16 cellular contexts compared by ENCODE assay signal in genomic region chr7:2699289-2699620, GRCh38. TPM values are rescaled to one million over a fixed set of nuclear protein-coding genes. Genes with fewer than 3 reads are reported as not detected.
DNase-seq lines count a peak whose midpoint lies in the region; ATAC-seq and TF ChIP-seq lines count a peak whose summit lies in the region.
"Had no signal": no experiment of that assay in that cellular context is flagged by ENCODE, and none has a peak within 500 bp of the region (broad histone marks: within the 10 kb centered on the region; RNA-seq: fewer than 3 reads in every experiment).

No MANE protein-coding gene starts in this region.

- no peak for ATAC-seq in activated CD8-positive, alpha-beta T cell treated with anti-CD3 and anti-CD28 coated beads for 36 hours
- no peak for ATAC-seq in natural killer cell

- peaks cover 24% of the 10 kb centered on the region for H3K4me1 Mint-ChIP-seq in T-helper 2 cell treated with Interferon-gamma antibody and Interleukin-4, amounts not matched to agents 5 μg/mL and 100 μg/mL, for 36 hours (ENCODE audit: low read depth)
- peaks cover 23% of the 10 kb centered on the region for H3K4me1 Mint-ChIP-seq in activated CD8-positive, alpha-beta T cell treated with anti-CD3 and anti-CD28 coated beads for 36 hours (ENCODE audit: low read depth)
- peaks cover 24 to 35% of the 10 kb centered on the region in 2 donors for H3K4me1 Mint-ChIP-seq in natural killer cell

- POLR2A ChIA-PET in activated CD8-positive, alpha-beta T cell treated with anti-CD3 and anti-CD28 coated beads for 36 hours (lab: Charles Lee), result interaction anchor here (0.8 to 3.2 kb wide), 4 partner anchors 11 to 28 kb away, joined by 3 to 17 read pairs (median 4); no protein-coding TSS in a partner anchor

- in situ Hi-C loops in GM18951 (cut with MboI; ENCODE audit: low sequenced_read_pairs, unreplicated experiment), result no loop called here

- CTCF ChIA-PET in activated CD8-positive, alpha-beta T cell treated with anti-CD3 and anti-CD28 coated beads for 36 hours (lab: Charles Lee), result interaction anchor here (0.9 to 6.3 kb wide), 13 partner anchors 9 to 248 kb away, joined by 3 to 92 read pairs (median 5); no protein-coding TSS in a partner anchor

- H3K27ac Mint-ChIP-seq in T-helper 2 cell treated with Interferon-gamma antibody and Interleukin-4, amounts not matched to agents 5 μg/mL and 100 μg/mL, for 36 hours, result peak overlapping the region; percentile 86
- peak overlapping the region; percentile 54 for H3K27ac Mint-ChIP-seq in activated CD8-positive, alpha-beta T cell treated with anti-CD3 and anti-CD28 coated beads for 36 hours
- peak overlapping the region; percentile 70 to 77 for H3K27ac Mint-ChIP-seq in natural killer cell

- no peak for TF ChIP-seq CTCF in activated CD8-positive, alpha-beta T cell treated with anti-CD3 and anti-CD28 coated beads for 36 hours (IDR thresholded peaks at IDR 0.05)
- no peak for TF ChIP-seq CTCF in natural killer cell (IDR thresholded peaks at IDR 0.05)

- no peaks in the 10 kb centered on the region for H3K9me3 Mint-ChIP-seq in T-helper 2 cell treated with Interferon-gamma antibody and Interleukin-4, amounts not matched to agents 5 μg/mL and 100 μg/mL, for 36 hours
- H3K9me3 Mint-ChIP-seq in activated CD8-positive, alpha-beta T cell treated with anti-CD3 and anti-CD28 coated beads for 36 hours, result no peaks in the 10 kb centered on the region
- no peaks in the 10 kb centered on the region for H3K9me3 Mint-ChIP-seq in natural killer cell

- DNase-seq in T-helper 2 cell treated with Interferon-gamma antibody and Interleukin-4, amounts not matched to agents 5 μg/mL and 100 μg/mL, for 36 hours (ENCODE audit: low spot score), result no peak
- DNase-seq in T-helper 2 cell, result no peak
- no peak for DNase-seq in activated CD8-positive, alpha-beta T cell treated with anti-CD3 and anti-CD28 coated beads for 36 hours
- DNase-seq in natural killer cell, result no peak
- no peak for DNase-seq in activated CD4-positive, CD25-positive, alpha-beta regulatory T cell treated with anti-CD3 and anti-CD28 coated beads, Interleukin-2, amount 50 U/mL, for 72 hours
- DNase-seq in NCI-H1105 treated with DMSO at 0.1 percent for 48 hours (lab: John Stamatoyannopoulos, UW), result no peak
- no peak for DNase-seq in KG1 (lab: John Stamatoyannopoulos, UW)
- DNase-seq: HCEC 1CT, hypothalamus, NCI-H1048, NCI-H748 treated with DMSO at 0.1 percent for 48 hours, nucleus accumbens, right lobe of liver had no signal

- intact Hi-C loops in activated CD8-positive, alpha-beta T cell treated with anti-CD3 and anti-CD28 coated beads for 36 hours (cut with micrococcal nuclease), result no loop called here
- intact Hi-C loops in natural killer cell (cut with micrococcal nuclease), result loop anchor here (1.0 to 2.0 kb wide), 2 partner anchors 12 to 146 kb away; partner anchors contain the start of gene GNA12

- no peaks in the 10 kb centered on the region for H3K36me3 Mint-ChIP-seq in T-helper 2 cell treated with Interferon-gamma antibody and Interleukin-4, amounts not matched to agents 5 μg/mL and 100 μg/mL, for 36 hours (ENCODE audit: low read depth)
- no peaks in the 10 kb centered on the region for H3K36me3 Mint-ChIP-seq in activated CD8-positive, alpha-beta T cell treated with anti-CD3 and anti-CD28 coated beads for 36 hours (ENCODE audit: low read depth)
- H3K36me3 Mint-ChIP-seq in natural killer cell, result no peaks in the 10 kb centered on the region

- H3K4me3 Mint-ChIP-seq in T-helper 2 cell treated with Interferon-gamma antibody and Interleukin-4, amounts not matched to agents 5 μg/mL and 100 μg/mL, for 36 hours, result peak overlapping the region; percentile 70
- H3K4me3 Mint-ChIP-seq in activated CD8-positive, alpha-beta T cell treated with anti-CD3 and anti-CD28 coated beads for 36 hours, result peak overlapping the region; percentile 10
- peak overlapping the region; percentile 80 for H3K4me3 Mint-ChIP-seq in natural killer cell

- TF ChIP-seq POLR2A in GM18951 (IDR thresholded peaks at IDR 0.05; ENCODE audit: extremely low read depth, insufficient read depth, insufficient read length), result peak; percentile 27

- peaks cover 5% of the 10 kb centered on the region for H3K27me3 Mint-ChIP-seq in T-helper 2 cell treated with Interferon-gamma antibody and Interleukin-4, amounts not matched to agents 5 μg/mL and 100 μg/mL, for 36 hours (ENCODE audit: low read depth)
- peaks cover 10% of the 10 kb centered on the region for H3K27me3 Mint-ChIP-seq in activated CD8-positive, alpha-beta T cell treated with anti-CD3 and anti-CD28 coated beads for 36 hours
- peaks cover 17 to 19% of the 10 kb centered on the region in 2 donors for H3K27me3 Mint-ChIP-seq in natural killer cell (ENCODE audit: low read depth in 2 of 2)

RNA-seq across cellular contexts. Expression of gene AMZ1, which starts 11.3 kb away (rescaled TPM):
- under 1 TPM; 0.11 to 0.14 TPM for total RNA-seq in activated CD8-positive, alpha-beta T cell treated with anti-CD3 and anti-CD28 coated beads for 36 hours
- 1 to 10 TPM in 1 of 3 donors, under 1 TPM in 2; 0.07 to 1.2 (median 0.27) TPM for total RNA-seq in natural killer cell
- total RNA-seq: bronchial epithelial cell, G401 had no signal

Comparison
In these comparisons a context has a peak if more than half of its experiments do, and no peak if none do; other contexts are left out.
1. H3K4me3 Mint-ChIP-seq: peak in every context shown above with its lines; median percentile 80 in natural killer cell; 70 in T-helper 2 cell treated with Interferon-gamma antibody and Interleukin-4, amounts not matched to agents 5 μg/mL and 100 μg/mL, for 36 hours; 10 in activated CD8-positive, alpha-beta T cell treated with anti-CD3 and anti-CD28 coated beads for 36 hours.